12 cellular contexts compared by ENCODE assay signal in genomic region chr2:20514596-20515269, GRCh38.
DNase-seq lines count a peak whose midpoint lies in the region; ATAC-seq, FAIRE-seq and TF ChIP-seq lines count a peak whose summit lies in the region.
"Had no signal": no experiment of that assay in that cellular context is flagged by ENCODE, and none has a peak within 500 bp of the region (broad histone marks: within the 10 kb centered on the region; RNA-seq: fewer than 3 reads in every experiment).

No MANE protein-coding gene starts in this region.

- H2AFZ ChIP-seq in IMR-90 (replicated peaks; ENCODE audit: low read length, poor library complexity) (peak overlapping the region; percentile 69), H1 (ENCODE audit: low read length) (no peak overlapping the region), mesenchymal stem cell (ENCODE audit: low read depth, low read length) (no peak overlapping the region)

- H3K4me3 ChIP-seq in A549, result no peak overlapping the region
- no peak overlapping the region for H3K4me3 ChIP-seq in IMR-90 (ENCODE audit: insufficient read depth, low read depth, low read length)
- H3K4me3 ChIP-seq in H1 (ENCODE audit: extremely low read depth in 1 of 4, insufficient read depth in 2 of 4, low read depth in 3 of 4, low read length in 4 of 4), result no peak overlapping the region
- no peak overlapping the region for H3K4me3 ChIP-seq in mesenchymal stem cell (ENCODE audit: insufficient read depth in 1 of 2, low read depth in 1 of 2, low read length in 2 of 2)
- H3K4me3 ChIP-seq: BLaER1 treated with 17β-estradiol and CSF1 and Interleukin-3, amounts not matched to agents 10 nM and 100 nM had no signal

- CTCF ChIA-PET in A549 (lab: Yijun Ruan, JAX) (interaction anchor here (2.8 kb wide), 1 partner anchor 17 kb away, joined by 11 read pairs; no protein-coding TSS in a partner anchor), IMR-90 (lab: Yijun Ruan, JAX) (no interaction called here), H1 (lab: Charles Lee; ENCODE audit: partially characterized antibody) (interaction anchor here (1.5 kb wide), 1 partner anchor 119 kb away, joined by 3 read pairs; no protein-coding TSS in a partner anchor)
- CTCF ChIA-PET in activated CD4-positive, alpha-beta T cell treated with anti-CD3 and anti-CD28 coated beads, Interleukin-2, amount 10 ng/mL, durations not matched to agents 7 days and 5 days (lab: Charles Lee), result no interaction called here

- POLR2A ChIA-PET in A549 (lab: Yijun Ruan, JAX), result interaction anchor here (0.7 kb wide), 1 partner anchor 68 kb away, joined by 3 read pairs; the partner anchor contains the start of gene RHOB
- POLR2A ChIA-PET in IMR-90 (lab: Charles Lee; ENCODE audit: unreplicated experiment), result no interaction called here
- POLR2A ChIA-PET in H1 (lab: Charles Lee; ENCODE audit: partially characterized antibody), result no interaction called here
- POLR2A ChIA-PET in activated CD4-positive, alpha-beta T cell treated with anti-CD3 and anti-CD28 coated beads, Interleukin-2, amount 10 ng/mL, durations not matched to agents 7 days and 5 days (lab: Charles Lee), result no interaction called here

- intact Hi-C loops in IMR-90 (cut with micrococcal nuclease), result no loop called here

- TF ChIP-seq RAD21 in A549 (conservative IDR thresholded peaks at IDR 0.05 in 1 of 2, IDR thresholded peaks at IDR 0.05 in 1 of 2) (no peak), IMR-90 (IDR thresholded peaks at IDR 0.05; ENCODE audit: low read length) (peak; percentile 8; the same call in 1 of the 2 replicates), H1 (IDR thresholded peaks at IDR 0.05 in 1 of 2, conservative IDR thresholded peaks at IDR 0.05 in 1 of 2; ENCODE audit: low read depth in 2 of 2, low read length in 2 of 2) (no peak)

- in situ Hi-C loops in IMR-90 (cut with MboI; ENCODE audit: low sequenced_read_pairs), result no loop called here

- H4K91ac ChIP-seq in IMR-90 (ENCODE audit: insufficient read depth, low read depth, low read length), result peak overlapping the region; percentile 98
- no peak overlapping the region for H4K91ac ChIP-seq in H1 (replicated peaks; ENCODE audit: insufficient read length, low read length)
- peak overlapping the region; percentile 35 for H4K91ac ChIP-seq in mesenchymal stem cell (ENCODE audit: low read length)

- H3K27ac ChIP-seq in A549 (peak overlapping the region; percentile 19 to 47; a peak in 5 of 6 replicates), IMR-90 (ENCODE audit: insufficient read depth, low read length) (peak overlapping the region; percentile 68; the same call in 1 of the 2 replicates), H1 (ENCODE audit: low read depth, low read length) (no peak overlapping the region), mesenchymal stem cell (ENCODE audit: low read length, poor library complexity, severe bottlenecking) (peak overlapping the region; percentile 84)
- H3K27ac ChIP-seq: BLaER1 treated with 17β-estradiol and CSF1 and Interleukin-3, amounts not matched to agents 10 nM and 100 nM had no signal

- peak overlapping the region; percentile 95 for H4K5ac ChIP-seq in IMR-90 (ENCODE audit: low read depth, low read length)
- no peak overlapping the region for H4K5ac ChIP-seq in H1 (ENCODE audit: insufficient read length, low read depth, low read length)

- no peaks in the 10 kb centered on the region for H3K27me3 ChIP-seq in IMR-90 (ENCODE audit: control insufficient read depth, insufficient read depth, low read length)
- no peaks in the 10 kb centered on the region for H3K27me3 ChIP-seq in H1 (replicated peaks in 1 of 4; ENCODE audit: control insufficient read depth in 3 of 4, extremely low read depth in 1 of 4, insufficient read depth in 3 of 4, low read length in 3 of 4)
- H3K27me3 ChIP-seq in mesenchymal stem cell (ENCODE audit: control insufficient read depth in 1 of 2, insufficient read depth in 1 of 2, low read length in 2 of 2), result no peaks in the 10 kb centered on the region

- H3K79me1 ChIP-seq in IMR-90 (ENCODE audit: low read depth in 1 of 2, low read length in 2 of 2) (no peaks in the 10 kb centered on the region), H1 (ENCODE audit: low read depth, low read length) (no peaks in the 10 kb centered on the region), mesenchymal stem cell (replicated peaks; ENCODE audit: low read length, poor library complexity, severe bottlenecking) (no peaks in the 10 kb centered on the region)

- H3K9me1 ChIP-seq in IMR-90 (ENCODE audit: insufficient read depth, low read length), result peaks cover 17% of the 10 kb centered on the region

- H3K27ac Mint-ChIP-seq in activated CD4-positive, alpha-beta T cell treated with anti-CD3 and anti-CD28 coated beads, Interleukin-2, amount 10 ng/mL, durations not matched to agents 7 days and 5 days, result no peak overlapping the region
- H3K27ac Mint-ChIP-seq: T-helper 17 cell had no signal

- H2AK5ac ChIP-seq in IMR-90 (ENCODE audit: low read depth, low read length) (peak overlapping the region; percentile 96), H1 (ENCODE audit: low read depth, low read length) (no peak overlapping the region), mesenchymal stem cell (ENCODE audit: low read length, severe bottlenecking) (peak overlapping the region; percentile 81)

- FAIRE-seq in A549 (lab: Jason Lieb, UNC) (no peak), H1 (lab: Jason Lieb, UNC) (no peak)

- H2BK12ac ChIP-seq in H1 (ENCODE audit: low read depth, low read length) (no peak overlapping the region), mesenchymal stem cell (ENCODE audit: low read length in 2 of 2) (peak overlapping the region; percentile 29 to 99)

- no peaks in the 10 kb centered on the region for H3K9me3 ChIP-seq in A549
- peaks cover 2% of the 10 kb centered on the region; the same call in 1 of the 2 replicates for H3K9me3 ChIP-seq in IMR-90 (ENCODE audit: control insufficient read depth, insufficient read depth, low read length)
- H3K9me3 ChIP-seq in H1 (ENCODE audit: insufficient read depth in 2 of 2, low read depth in 1 of 2, low read length in 1 of 2), result no peaks in the 10 kb centered on the region
- H3K9me3 ChIP-seq in mesenchymal stem cell (ENCODE audit: control insufficient read depth, low read length), result no peaks in the 10 kb centered on the region

- H3K4me1 ChIP-seq in A549 (peaks cover 27% of the 10 kb centered on the region), IMR-90 (ENCODE audit: control insufficient read depth, insufficient read depth, low read length) (peaks cover 16% of the 10 kb centered on the region), H1 (replicated peaks in 1 of 4; ENCODE audit: control insufficient read depth in 3 of 4, insufficient read depth in 4 of 4, low read length in 3 of 4) (peaks cover 0 to 1% (median 0%) of the 10 kb centered on the region in 4 experiments; a peak in 1 of 7 replicates), mesenchymal stem cell (ENCODE audit: control insufficient read depth, insufficient read depth, low read depth, low read length) (peaks cover 25% of the 10 kb centered on the region)

- ATAC-seq in A549 (peak; percentile 55 to 61; a peak in 4 of 6 replicates), IMR-90 (ENCODE audit: low read depth) (peak; percentile 98), GM19328 (IDR thresholded peaks at IDR 0.05; ENCODE audit: unreplicated experiment) (no peak)
- ATAC-seq: T-helper 17 cell had no signal

- H3K9ac ChIP-seq in IMR-90 (ENCODE audit: low read depth, low read length) (no peak overlapping the region), H1 (replicated peaks in 1 of 4; ENCODE audit: extremely low read depth in 1 of 4, low read depth in 3 of 4, low read length in 3 of 4) (no peak overlapping the region), mesenchymal stem cell (ENCODE audit: low read length) (peak overlapping the region; percentile 46)
- H3K9ac ChIP-seq: BLaER1 treated with 17β-estradiol and CSF1 and Interleukin-3, amounts not matched to agents 10 nM and 100 nM had no signal

- no peak for TF ChIP-seq EP300 in A549 (IDR thresholded peaks at IDR 0.05)
- TF ChIP-seq EP300 in H1 (IDR thresholded peaks at IDR 0.05; ENCODE audit: borderline replicate concordance in 1 of 2, low read depth in 2 of 2, low read length in 2 of 2), result no peak

- no TSS peak for BruUV-seq in IMR-90 (replicated peaks; lab: Mats Ljungman, UMichigan)

- H3K4ac ChIP-seq in IMR-90 (ENCODE audit: low read depth, low read length) (peak overlapping the region; percentile 95), H1 (replicated peaks; ENCODE audit: insufficient read length, low read depth, low read length) (no peak overlapping the region), mesenchymal stem cell (ENCODE audit: low read depth in 1 of 2, low read length in 2 of 2) (no peak overlapping the region)

- peak overlapping the region; percentile 68 for H2AK9ac ChIP-seq in IMR-90 (replicated peaks; ENCODE audit: low read depth, low read length, poor library complexity)

- peak overlapping the region; percentile 78 for H2BK5ac ChIP-seq in IMR-90 (ENCODE audit: low read depth, low read length, poor library complexity, severe bottlenecking)
- no peak overlapping the region for H2BK5ac ChIP-seq in H1 (ENCODE audit: low read depth, low read length)
- no peak overlapping the region for H2BK5ac ChIP-seq in mesenchymal stem cell (ENCODE audit: low read depth, low read length, poor library complexity, severe bottlenecking)

- H4K8ac ChIP-seq in IMR-90 (ENCODE audit: low read depth in 2 of 2, low read length in 2 of 2) (peak overlapping the region; percentile 74 to 88), H1 (ENCODE audit: extremely low read depth, insufficient read depth, low read length) (peak overlapping the region; percentile 80; the same call in 1 of the 2 replicates), mesenchymal stem cell (ENCODE audit: low read length) (no peak overlapping the region)

- H2BK120ac ChIP-seq in IMR-90 (ENCODE audit: low read depth, low read length) (peak overlapping the region; percentile 97), H1 (replicated peaks; ENCODE audit: low read depth, low read length) (no peak overlapping the region), mesenchymal stem cell (ENCODE audit: low read depth, low read length) (no peak overlapping the region)

- H2BK20ac ChIP-seq in IMR-90 (ENCODE audit: low read depth, low read length) (peak overlapping the region; percentile 98), H1 (ENCODE audit: low read length) (no peak overlapping the region)

- TF ChIP-seq CTCF in A549 (IDR thresholded peaks at IDR 0.05) (no peak), IMR-90 (conservative IDR thresholded peaks at IDR 0.05; ENCODE audit: low read depth, low read length) (no peak), H1 (IDR thresholded peaks at IDR 0.05; ENCODE audit: control extremely low read depth in 1 of 3, insufficient read depth in 1 of 3, low read depth in 1 of 3, low read length in 3 of 3) (no peak)

- peak overlapping the region; percentile 90 for H3K18ac ChIP-seq in IMR-90 (ENCODE audit: low read depth, low read length)
- H3K18ac ChIP-seq in H1 (ENCODE audit: extremely low read depth, low read length), result no peak overlapping the region
- peak overlapping the region; percentile 34 to 87 for H3K18ac ChIP-seq in mesenchymal stem cell (ENCODE audit: low read depth in 1 of 2, low read length in 2 of 2)

- H3K14ac ChIP-seq in IMR-90 (replicated peaks; ENCODE audit: low read depth, low read length) (peak overlapping the region; percentile 94), H1 (ENCODE audit: insufficient read length) (no peak overlapping the region), mesenchymal stem cell (ENCODE audit: low read length in 2 of 2) (no peak overlapping the region)

- 59% methylated on average over 8 of the region's 8 CpGs for WGBS in A549 (ENCODE audit: missing lambda C conversion rate)
- no CpG with 5 or more reads among the region's 8 CpGs for WGBS in IMR-90 (ENCODE audit: extremely low coverage in 2 of 2, insufficient read length in 1 of 2), 2 experiments
- 82% methylated on average over 8 of the region's 8 CpGs; no CpG with 5 or more reads in 1 of the 2 experiments for WGBS in H1 (ENCODE audit: extremely low coverage in 1 of 2, insufficient coverage in 1 of 2, insufficient read length in 1 of 2, insufficient replicate concordance in 2 of 2, low coverage in 1 of 2, low lambda C conversion rate in 2 of 2, missing lambda C conversion rate in 1 of 2), 2 experiments
- 16% methylated on average over 7 of the region's 8 CpGs for WGBS in mesenchymal stem cell

- peak in 1 of 2 experiments; percentile 44 for DNase-seq in A549 (ENCODE audit: low read depth in 1 of 2, low spot score in 1 of 2)
- peak; percentile 98 for DNase-seq in IMR-90
- no peak for DNase-seq in H1 (ENCODE audit: low read depth in 1 of 2, low spot score in 2 of 2)
- DNase-seq in mesenchymal stem cell, result peak; percentile 97
- DNase-seq in NCI-H2196 (lab: John Stamatoyannopoulos, UW; ENCODE audit: unreplicated experiment), result no peak
- DNase-seq in activated CD4-positive, alpha-beta T cell treated with anti-CD3 and anti-CD28 coated beads, Interleukin-2, amount 10 ng/mL, durations not matched to agents 7 days and 5 days, result no peak
- DNase-seq in NCI-H345 (lab: John Stamatoyannopoulos, UW), result no peak
- DNase-seq: activated effector memory CD4-positive, alpha-beta T cell treated with anti-CD3 and anti-CD28 coated beads, Interleukin-2, amount 50 U/mL, for 16 hours; NCI-H1092 treated with DMSO at 0.1 percent for 48 hours; T-helper 17 cell had no signal

- peaks cover 3% of the 10 kb centered on the region for H3K9me3 Mint-ChIP-seq in activated CD4-positive, alpha-beta T cell treated with anti-CD3 and anti-CD28 coated beads, Interleukin-2, amount 10 ng/mL, durations not matched to agents 7 days and 5 days

- H3K4me1 Mint-ChIP-seq in activated CD4-positive, alpha-beta T cell treated with anti-CD3 and anti-CD28 coated beads, Interleukin-2, amount 10 ng/mL, durations not matched to agents 7 days and 5 days, result peaks cover 4% of the 10 kb centered on the region

- no peak overlapping the region for H3K4me3 Mint-ChIP-seq in activated CD4-positive, alpha-beta T cell treated with anti-CD3 and anti-CD28 coated beads, Interleukin-2, amount 10 ng/mL, durations not matched to agents 7 days and 5 days
- H3K4me3 Mint-ChIP-seq: T-helper 17 cell had no signal

- H3K27me3 Mint-ChIP-seq in activated CD4-positive, alpha-beta T cell treated with anti-CD3 and anti-CD28 coated beads, Interleukin-2, amount 10 ng/mL, durations not matched to agents 7 days and 5 days, result peaks cover 2% of the 10 kb centered on the region

- no peaks in the 10 kb centered on the region for H3K36me3 Mint-ChIP-seq in activated CD4-positive, alpha-beta T cell treated with anti-CD3 and anti-CD28 coated beads, Interleukin-2, amount 10 ng/mL, durations not matched to agents 7 days and 5 days (ENCODE audit: low read depth)

- TF ChIP-seq POLR2A in A549 (IDR thresholded peaks at IDR 0.05; ENCODE audit: low read length) (no peak), IMR-90 (IDR thresholded peaks at IDR 0.05; ENCODE audit: low read depth, low read length) (no peak), H1 (IDR thresholded peaks at IDR 0.05; ENCODE audit: control extremely low read depth in 1 of 2, low read depth in 2 of 2, low read length in 2 of 2) (no peak)

- H3K36me3 ChIP-seq in IMR-90 (ENCODE audit: control insufficient read depth, insufficient read depth, low read length) (no peaks in the 10 kb centered on the region), H1 (ENCODE audit: control insufficient read depth in 2 of 4, insufficient read depth in 4 of 4, low read length in 3 of 4) (no peaks in the 10 kb centered on the region), mesenchymal stem cell (ENCODE audit: control insufficient read depth in 1 of 2, insufficient read depth in 2 of 2, low read depth in 1 of 2, low read length in 2 of 2) (no peaks in the 10 kb centered on the region)
- H3K36me3 ChIP-seq: BLaER1 treated with 17β-estradiol and CSF1 and Interleukin-3, amounts not matched to agents 10 nM and 100 nM had no signal

- no peaks in the 10 kb centered on the region for H3K79me2 ChIP-seq in H1 (ENCODE audit: control insufficient read depth in 1 of 2, insufficient read depth in 2 of 2, low read length in 2 of 2)

- H3K23ac ChIP-seq in IMR-90 (ENCODE audit: low read depth, low read length) (peak overlapping the region; percentile 78), H1 (ENCODE audit: insufficient read length) (no peak overlapping the region), mesenchymal stem cell (ENCODE audit: low read length in 2 of 2) (no peak overlapping the region)

- H2BK15ac ChIP-seq in IMR-90 (ENCODE audit: low read depth, low read length) (peak overlapping the region; percentile 92; the same call in 2 of the 3 replicates), H1 (ENCODE audit: low read length) (no peak overlapping the region), mesenchymal stem cell (ENCODE audit: low read depth, poor library complexity, severe bottlenecking) (peak overlapping the region; percentile 17)

- H3K56ac ChIP-seq in IMR-90 (ENCODE audit: extremely low read depth, insufficient read depth, low read length), result peak overlapping the region; percentile 54; the same call in 1 of the 2 replicates
- H3K56ac ChIP-seq in H1 (replicated peaks; ENCODE audit: insufficient read length, low read depth, low read length), result no peak overlapping the region

- dilution Hi-C loops in IMR-90 (cut with HindIII; ENCODE audit: low sequenced_read_pairs, unreplicated experiment), result no loop called here

- H3K23me2 ChIP-seq in H1 (ENCODE audit: low read depth, low read length), result 0 out of 2 replicates have a peak, but pooled peaks cover 2% of the 10 kb centered on the region

- peak overlapping the region; percentile 1; the same call in 1 of the 3 replicates for H3K4me2 ChIP-seq in A549
- peak overlapping the region; percentile 30; the same call in 1 of the 2 replicates for H3K4me2 ChIP-seq in IMR-90 (ENCODE audit: low read depth, low read length)
- no peak overlapping the region for H3K4me2 ChIP-seq in H1 (ENCODE audit: insufficient read depth in 1 of 2, low read depth in 2 of 2, low read length in 2 of 2)
- H3K4me2 ChIP-seq in mesenchymal stem cell (ENCODE audit: low read length, poor library complexity, severe bottlenecking), result no peak overlapping the region
- H3K4me2 ChIP-seq: BLaER1 treated with 17β-estradiol and CSF1 and Interleukin-3, amounts not matched to agents 10 nM and 100 nM had no signal

- H4K20me1 ChIP-seq in IMR-90 (ENCODE audit: insufficient read depth, low read length) (no peaks in the 10 kb centered on the region), H1 (replicated peaks in 1 of 2; ENCODE audit: control insufficient read depth in 1 of 2, insufficient read depth in 2 of 2, low read length in 2 of 2) (no peaks in the 10 kb centered on the region)

Comparison
In these comparisons a context has a peak if more than half of its experiments do, and no peak if none do; other contexts are left out.
1. DNase-seq: peak in IMR-90 (single experiment) and mesenchymal stem cell (single experiment); none in H1 (0 of 2), NCI-H2196 (single experiment), activated CD4-positive, alpha-beta T cell treated with anti-CD3 and anti-CD28 coated beads, Interleukin-2, amount 10 ng/mL, durations not matched to agents 7 days and 5 days (single experiment) and NCI-H345 (single experiment).
2. H3K4me2 ChIP-seq: peak in A549 (single experiment) and IMR-90 (single experiment); none in H1 (0 of 2) and mesenchymal stem cell (single experiment).
3. CTCF ChIA-PET loops: an anchor here in A549 (2.8 kb wide) and H1 (1.5 kb wide); none called in IMR-90 and activated CD4-positive, alpha-beta T cell treated with anti-CD3 and anti-CD28 coated beads, Interleukin-2, amount 10 ng/mL, durations not matched to agents 7 days and 5 days.